Comparison of ENCODE assay signal across 3 cellular contexts in the genomic region with DNA sequence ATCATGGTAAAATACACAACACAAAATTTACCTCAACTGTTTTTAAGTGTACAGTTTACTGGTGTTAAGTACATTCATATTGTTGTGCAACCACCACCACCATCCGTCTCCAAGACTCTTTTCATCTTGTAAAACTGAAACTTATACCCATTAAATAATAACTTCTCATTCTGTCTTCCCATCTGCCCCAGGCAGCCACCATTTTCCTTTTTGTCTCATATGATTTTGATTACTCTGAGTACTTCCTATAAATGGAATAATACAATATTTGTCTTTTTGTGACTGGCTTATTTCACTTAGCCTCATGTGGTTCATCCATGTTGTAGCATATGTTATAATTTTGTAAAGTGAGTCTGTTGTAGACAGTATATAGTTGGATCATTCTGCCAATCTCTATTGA.
"Had no signal": no experiment of that assay in that cellular context is flagged by ENCODE, and none has a peak within 500 bp of the region (broad histone marks: within the 10 kb centered on the region; RNA-seq: fewer than 3 reads in every experiment).

No MANE protein-coding gene starts in this region.

- DNase-seq: GDM1, GF-D8 had no signal

- H3K4me3 ChIP-seq: GM12878 had no signal

- ATAC-seq: GM12878 had no signal
